ENCODE assay signal across 7 cellular contexts in genomic region chr7:1512781-1513656, GRCh38. TPM values are rescaled to one million over a fixed set of nuclear protein-coding genes. Genes with fewer than 3 reads are reported as not detected.
DNase-seq lines count a peak whose midpoint lies in the region; ATAC-seq, FAIRE-seq and TF ChIP-seq lines count a peak whose summit lies in the region.
"Had no signal": no experiment of that assay in that cellular context is flagged by ENCODE, and none has a peak within 500 bp of the region (broad histone marks: within the 10 kb centered on the region; RNA-seq: fewer than 3 reads in every experiment).

No MANE protein-coding gene starts in this region.

- H3K4me1 ChIP-seq in kidney (ENCODE audit: control insufficient read depth in 1 of 2, insufficient read depth in 1 of 2, low read depth in 1 of 2, low read length in 2 of 2): no peaks in the 10 kb centered on the region
- no peaks in the 10 kb centered on the region for H3K4me1 ChIP-seq in aorta (ENCODE audit: control insufficient read depth in 1 of 2, insufficient read depth in 2 of 2, low read length in 2 of 2)

- H3K36me3 Mint-ChIP-seq in activated T-cell treated with anti-CD3 and anti-CD28 coated beads, Interleukin-2, amount 50 U/mL, for 4 hours (ENCODE audit: insufficient read depth): no peaks in the 10 kb centered on the region

- peak overlapping the region; percentile 43 to 84 for H3K27ac ChIP-seq in kidney (ENCODE audit: low read depth in 2 of 2, low read length in 2 of 2)
- peak overlapping the region; percentile 51 to 100 for H3K27ac ChIP-seq in aorta (ENCODE audit: low read depth in 1 of 2, low read length in 2 of 2)

- DNase-seq in SIG-M5 treated with dmso at 0.1 percent for 504 hours (lab: John Stamatoyannopoulos, UW; ENCODE audit: unreplicated experiment) (peak; percentile 79), SIG-M5 (lab: John Stamatoyannopoulos, UW) (no peak), kidney (no peak), aorta (peak; percentile 95)
- DNase-seq in activated T-cell treated with anti-CD3 and anti-CD28 coated beads, Interleukin-2, amount 50 U/mL, for 4 hours: peak; percentile 39

- no peaks in the 10 kb centered on the region for H3K9me3 ChIP-seq in kidney (ENCODE audit: control insufficient read depth in 1 of 2, low read length in 2 of 2)
- no peaks in the 10 kb centered on the region for H3K9me3 ChIP-seq in aorta (ENCODE audit: control insufficient read depth, low read length)

- no peak overlapping the region for H3K9ac ChIP-seq in kidney (ENCODE audit: low read length in 2 of 2)

- intact Hi-C loops in kidney (cut with DNase I) (no loop called here), aorta (cut with DNase I) (loop anchor here in 1 of 2 donors (5.0 kb wide), 1 partner anchor 59 kb away; the partner anchor contains the start of gene PSMG3)

- H3K36me3 ChIP-seq in kidney (ENCODE audit: control insufficient read depth in 1 of 2, insufficient read depth in 2 of 2, low read length in 2 of 2) (no peaks in the 10 kb centered on the region), aorta (ENCODE audit: control insufficient read depth in 1 of 2, insufficient read depth in 2 of 2, low read length in 1 of 2) (no peaks in the 10 kb centered on the region)

- no peaks in the 10 kb centered on the region for H3K9me3 Mint-ChIP-seq in activated T-cell treated with anti-CD3 and anti-CD28 coated beads, Interleukin-2, amount 50 U/mL, for 4 hours

- H3K27me3 ChIP-seq in aorta (ENCODE audit: control insufficient read depth in 1 of 2, insufficient read depth in 2 of 2, low read length in 1 of 2): no peaks in the 10 kb centered on the region

- TF ChIP-seq CTCF in kidney (IDR thresholded peaks at IDR 0.05; ENCODE audit: borderline replicate concordance, extremely low read depth, insufficient read depth): no peak

- no peak for FAIRE-seq in kidney (lab: Jason Lieb, UNC)
- FAIRE-seq: colon had no signal

- no peaks in the 10 kb centered on the region for H3K27me3 Mint-ChIP-seq in activated T-cell treated with anti-CD3 and anti-CD28 coated beads, Interleukin-2, amount 50 U/mL, for 4 hours (ENCODE audit: low read depth)

- peaks cover 33% of the 10 kb centered on the region for H3K4me1 Mint-ChIP-seq in activated T-cell treated with anti-CD3 and anti-CD28 coated beads, Interleukin-2, amount 50 U/mL, for 4 hours (ENCODE audit: low read depth)

- peak overlapping the region; percentile 21 for H3K4me3 Mint-ChIP-seq in activated T-cell treated with anti-CD3 and anti-CD28 coated beads, Interleukin-2, amount 50 U/mL, for 4 hours

- ATAC-seq in activated T-cell treated with anti-CD3 and anti-CD28 coated beads, Interleukin-2, amount 50 U/mL, for 4 hours: peak; percentile 79 to 80
- peak; percentile 93 for ATAC-seq in aorta (ENCODE audit: low FRiP score)
- no peak for ATAC-seq in GM21528 (IDR thresholded peaks at IDR 0.05; ENCODE audit: low FRiP score, unreplicated experiment)

- H3K4me3 ChIP-seq in kidney (ENCODE audit: low read length in 2 of 2): no peak overlapping the region
- H3K4me3 ChIP-seq in aorta (ENCODE audit: low read length in 2 of 2): no peak overlapping the region

- 21 to 22% methylated on average over 34 to 35 of the region's 35 CpGs for WGBS in aorta, 2 donors

RNA-seq across cellular contexts. Expression of gene INTS1, which starts 8.8 kb away (rescaled TPM):
- total RNA-seq in activated T-cell treated with anti-CD3 and anti-CD28 coated beads, Interleukin-2, amount 50 U/mL, for 4 hours: 100 to 1,000 TPM; 110 to 126 (median 119) TPM
- 91.3 TPM for total RNA-seq in kidney
- 62.8 TPM for polyA plus RNA-seq in kidney (ENCODE audit: insufficient read depth, low read depth, low replicate concordance)
- total RNA-seq in aorta: 10 to 100 TPM; 56.4 to 77.9 TPM
- polyA plus RNA-seq in aorta: 100 to 1,000 TPM in 1 of 2 donors, 10 to 100 TPM in 1; 17.2 to 109 TPM

RNA-seq across cellular contexts. Expression of gene MAFK, which starts 17.5 kb away (rescaled TPM):
- total RNA-seq in activated T-cell treated with anti-CD3 and anti-CD28 coated beads, Interleukin-2, amount 50 U/mL, for 4 hours: 10 to 100 TPM; 77.6 to 79.5 (median 78.2) TPM
- total RNA-seq in kidney (37.0 TPM), aorta (100 to 1,000 TPM in 1 of 2 donors, 10 to 100 TPM in 1; 86.3 to 131 TPM)
- polyA plus RNA-seq in kidney (ENCODE audit: insufficient read depth, low read depth, low replicate concordance) (12.9 TPM), aorta (100 to 1,000 TPM in 1 of 2 donors, 10 to 100 TPM in 1; 85.4 to 106 TPM)

RNA-seq across cellular contexts. Expression of gene TMEM184A, which starts 43.0 kb away (rescaled TPM):
- total RNA-seq in activated T-cell treated with anti-CD3 and anti-CD28 coated beads, Interleukin-2, amount 50 U/mL, for 4 hours: under 1 TPM; 0.11 to 0.19 (median 0.15) TPM
- total RNA-seq in kidney (11.0 TPM), aorta (under 1 TPM in 1 of 2 donors, not detected in 1; 0.06 TPM)
- polyA plus RNA-seq in kidney (ENCODE audit: insufficient read depth, low read depth, low replicate concordance) (6.8 TPM), aorta (1 to 10 TPM in 1 of 2 donors, under 1 TPM in 1; 0.84 to 6.1 TPM)

RNA-seq across cellular contexts. Expression of gene MICALL2, which starts 53.7 kb away (rescaled TPM):
- total RNA-seq in activated T-cell treated with anti-CD3 and anti-CD28 coated beads, Interleukin-2, amount 50 U/mL, for 4 hours: 1 to 10 TPM; 1.3 to 2.7 (median 1.4) TPM
- 53.4 TPM for total RNA-seq in kidney
- polyA plus RNA-seq in kidney (ENCODE audit: insufficient read depth, low read depth, low replicate concordance): 16.6 TPM
- 10 to 100 TPM; 41.7 to 70.3 TPM for total RNA-seq in aorta
- polyA plus RNA-seq in aorta: 100 to 1,000 TPM in 1 of 2 donors, 10 to 100 TPM in 1; 57.7 to 346 TPM

RNA-seq across cellular contexts. Expression of gene PSMG3, which starts 56.8 kb away (rescaled TPM):
- total RNA-seq in activated T-cell treated with anti-CD3 and anti-CD28 coated beads, Interleukin-2, amount 50 U/mL, for 4 hours: 10 to 100 TPM; 75.8 to 82.5 (median 82.5) TPM
- total RNA-seq in kidney (29.7 TPM), aorta (10 to 100 TPM; 14.1 to 18.9 TPM)
- polyA plus RNA-seq in kidney (ENCODE audit: insufficient read depth, low read depth, low replicate concordance) (66.6 TPM), aorta (10 to 100 TPM; 42.9 to 45.2 TPM)

Comparison
In these comparisons a context has a peak if more than half of its experiments do, and no peak if none do; other contexts are left out.
1. DNase-seq: peak in SIG-M5 treated with dmso at 0.1 percent for 504 hours (single experiment), activated T-cell treated with anti-CD3 and anti-CD28 coated beads, Interleukin-2, amount 50 U/mL, for 4 hours (single experiment) and aorta (2 of 2); none in SIG-M5 (single experiment) and kidney (single experiment).
2. RNA of gene TMEM184A, which starts 43.0 kb away (total RNA-seq): 11.0 TPM in kidney (single experiment); 0.11 to 0.19 TPM in activated T-cell treated with anti-CD3 and anti-CD28 coated beads, Interleukin-2, amount 50 U/mL, for 4 hours and 0.06 TPM in aorta; every median in the first group is over 10 times any median in the second.